ENCODE assay signal across 8 cellular contexts in the genomic region with DNA sequence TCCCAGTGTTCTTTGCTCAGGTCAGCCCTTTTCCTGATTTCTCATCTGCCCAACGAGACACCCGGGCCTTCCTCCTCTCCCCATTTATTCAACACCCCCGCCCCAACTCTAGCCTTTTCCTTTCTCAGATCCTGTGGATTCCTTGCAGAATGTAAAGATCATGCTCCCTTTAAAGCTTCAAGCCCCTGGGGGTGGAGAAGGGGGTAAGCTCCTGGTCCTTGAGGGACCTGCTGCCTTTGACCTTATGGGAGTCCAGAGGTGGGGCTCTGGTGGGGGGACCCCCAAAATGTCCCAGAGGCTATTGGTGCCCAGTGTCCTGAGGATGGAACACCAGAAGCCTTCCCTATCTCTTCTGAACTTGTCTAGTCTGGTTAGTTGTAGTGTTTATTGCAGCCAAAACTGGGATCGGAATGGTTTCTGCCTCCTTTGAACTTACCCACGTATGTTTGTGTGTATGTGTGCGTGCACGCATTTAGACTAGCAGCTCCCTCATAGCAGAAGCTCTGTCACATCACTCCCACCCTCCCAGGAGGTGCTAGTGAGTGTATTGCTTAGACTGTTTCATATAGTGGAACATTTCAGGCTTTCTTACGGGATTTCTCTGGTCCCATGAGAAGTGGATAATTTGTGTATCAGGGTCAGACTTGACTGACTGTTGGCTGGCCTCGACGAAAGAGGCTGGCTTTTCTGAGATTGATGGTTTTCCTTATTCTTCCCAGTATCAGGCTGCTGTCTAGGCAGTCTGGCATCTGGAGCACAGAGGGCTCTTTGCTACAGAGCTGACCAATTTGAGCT. TPM values are rescaled to one million over a fixed set of nuclear protein-coding genes. Genes with fewer than 3 reads are reported as not detected.
DNase-seq lines count a peak whose midpoint lies in the region; ATAC-seq and TF ChIP-seq lines count a peak whose summit lies in the region.

No MANE protein-coding gene starts in this region.

- no peak overlapping the region for H2AFZ ChIP-seq in Karpas-422 (ENCODE audit: low read length)
- no peak overlapping the region for H2AFZ ChIP-seq in mesenchymal stem cell (ENCODE audit: low read depth, low read length)

- H3K4me3 ChIP-seq in AG10803 (ENCODE audit: low read length) = peak overlapping the region; percentile 93
- no peak overlapping the region for H3K4me3 ChIP-seq in Karpas-422 (ENCODE audit: low read length)
- H3K4me3 ChIP-seq in brain microvascular endothelial cell (ENCODE audit: low read depth, low read length) = peak overlapping the region; percentile 70
- peak overlapping the region; percentile 12 to 78 for H3K4me3 ChIP-seq in mesenchymal stem cell (ENCODE audit: insufficient read depth in 1 of 2, low read depth in 1 of 2, low read length in 2 of 2)

- no peaks in the 10 kb centered on the region for H3K79me2 ChIP-seq in Karpas-422 (ENCODE audit: low read length)

- 28% methylated on average over 8 of the region's 10 CpGs for WGBS in mesenchymal stem cell

- no peak overlapping the region for H3K23ac ChIP-seq in mesenchymal stem cell (ENCODE audit: low read length in 2 of 2)

- H2BK12ac ChIP-seq in mesenchymal stem cell (ENCODE audit: low read length in 2 of 2) = no peak overlapping the region

- H2AK5ac ChIP-seq in mesenchymal stem cell (ENCODE audit: low read length, severe bottlenecking) = no peak overlapping the region

- peak; percentile 45 for DNase-seq in AG10803 (ENCODE audit: low read depth)
- peak; percentile 46 for DNase-seq in Karpas-422
- DNase-seq in brain microvascular endothelial cell = no peak
- DNase-seq in mesenchymal stem cell = peak; percentile 62
- no peak for DNase-seq in NCI-H526 (lab: John Stamatoyannopoulos, UW)
- no peak for DNase-seq in cerebellum (ENCODE audit: low spot score)
- no peak for DNase-seq in activated effector memory CD4-positive, alpha-beta T cell treated with anti-CD3 and anti-CD28 coated beads, Interleukin-2, amount 50 U/mL, for 16 hours

- 0 out of 2 replicates have a peak, but pooled peaks cover 5% of the 10 kb centered on the region for H4K20me1 ChIP-seq in Karpas-422 (ENCODE audit: insufficient read depth, low read depth, low read length)

- H3K36me3 ChIP-seq in Karpas-422 (ENCODE audit: insufficient read depth, low read length) (no peaks in the 10 kb centered on the region), brain microvascular endothelial cell (replicated peaks) (peaks cover 9% of the 10 kb centered on the region), mesenchymal stem cell (ENCODE audit: control insufficient read depth in 1 of 2, insufficient read depth in 2 of 2, low read depth in 1 of 2, low read length in 2 of 2) (no peaks in the 10 kb centered on the region)

- no peak overlapping the region for H2BK5ac ChIP-seq in mesenchymal stem cell (ENCODE audit: low read depth, low read length, poor library complexity, severe bottlenecking)

- H3K27ac ChIP-seq in Karpas-422 (ENCODE audit: low read length) (no peak overlapping the region), brain microvascular endothelial cell (no peak overlapping the region), mesenchymal stem cell (ENCODE audit: low read length, poor library complexity, severe bottlenecking) (no peak overlapping the region)

- no peaks in the 10 kb centered on the region for H3K9me2 ChIP-seq in Karpas-422 (replicated peaks; ENCODE audit: insufficient read depth, low read length)

- no peak overlapping the region for H3K18ac ChIP-seq in mesenchymal stem cell (ENCODE audit: low read depth in 1 of 2, low read length in 2 of 2)

- H3K14ac ChIP-seq in mesenchymal stem cell (ENCODE audit: low read length in 2 of 2) = no peak overlapping the region

- H4K91ac ChIP-seq in mesenchymal stem cell (ENCODE audit: low read length) = no peak overlapping the region

- H3K9me3 ChIP-seq in Karpas-422 (ENCODE audit: low read length) = no peaks in the 10 kb centered on the region
- no peaks in the 10 kb centered on the region for H3K9me3 ChIP-seq in mesenchymal stem cell (ENCODE audit: control insufficient read depth, low read length)

- H3K4me2 ChIP-seq in Karpas-422 (ENCODE audit: low read depth, low read length, poor library complexity, severe bottlenecking) = peak overlapping the region; percentile 86
- peak overlapping the region; percentile 55 for H3K4me2 ChIP-seq in mesenchymal stem cell (ENCODE audit: low read length, poor library complexity, severe bottlenecking)

- H3K79me1 ChIP-seq in mesenchymal stem cell (replicated peaks; ENCODE audit: low read length, poor library complexity, severe bottlenecking) = peaks cover 25% of the 10 kb centered on the region

- peak overlapping the region; percentile 64 for H2BK120ac ChIP-seq in mesenchymal stem cell (ENCODE audit: low read depth, low read length)

- H3K4me1 ChIP-seq in Karpas-422 (ENCODE audit: low read length) = peaks cover 21% of the 10 kb centered on the region
- peaks cover 16% of the 10 kb centered on the region for H3K4me1 ChIP-seq in mesenchymal stem cell (ENCODE audit: control insufficient read depth, insufficient read depth, low read depth, low read length)

- ATAC-seq in GM21528 (IDR thresholded peaks at IDR 0.05; ENCODE audit: low FRiP score, unreplicated experiment) = no peak

- H3K9ac ChIP-seq in Karpas-422 (ENCODE audit: low read length) (no peak overlapping the region), mesenchymal stem cell (ENCODE audit: low read length) (peak overlapping the region; percentile 43)

- peak overlapping the region in 1 of 2 experiments; percentile 43 for H3K4ac ChIP-seq in mesenchymal stem cell (ENCODE audit: low read depth in 1 of 2, low read length in 2 of 2)

- H2BK15ac ChIP-seq in mesenchymal stem cell (ENCODE audit: low read depth, poor library complexity, severe bottlenecking) = no peak overlapping the region

- TF ChIP-seq CTCF in AG10803 (conservative IDR thresholded peaks at IDR 0.05; ENCODE audit: low read length) = peak; percentile 27
- peak; percentile 38 for TF ChIP-seq CTCF in brain microvascular endothelial cell (IDR thresholded peaks at IDR 0.05; ENCODE audit: low read depth, low read length, missing control alignments)

- no peaks in the 10 kb centered on the region for H3K27me3 ChIP-seq in Karpas-422 (ENCODE audit: low read length)
- H3K27me3 ChIP-seq in brain microvascular endothelial cell (replicated peaks) = no peaks in the 10 kb centered on the region
- peaks cover 0 to 10% of the 10 kb centered on the region in 2 experiments for H3K27me3 ChIP-seq in mesenchymal stem cell (ENCODE audit: control insufficient read depth in 1 of 2, insufficient read depth in 1 of 2, low read length in 2 of 2)

- H4K8ac ChIP-seq in mesenchymal stem cell (ENCODE audit: low read length) = no peak overlapping the region

- in situ Hi-C loops in brain microvascular endothelial cell (cut with HindIII; ENCODE audit: low pct_ligation_motif_present, low sequenced_read_pairs) = no loop called here

RNA-seq across cellular contexts. Expression of a gene that starts 1.1 kb away (rescaled TPM):
- 2.3 and 3.6 TPM in 2 replicates for total RNA-seq in Karpas-422 (2014; rRNA removed; shearing (Covaris generic); ENCODE audit: low replicate concordance)
- polyA plus RNA-seq in mesenchymal stem cell (2013, experiment 1 of 2) = 86.0 TPM
- 85.7 TPM for polyA plus RNA-seq in mesenchymal stem cell (2013, experiment 2 of 2)
- 11.6 TPM for total RNA-seq in cerebellum

Comparison
In these comparisons a context has a peak if more than half of its experiments do, and no peak if none do; other contexts are left out.
1. DNase-seq: peak in AG10803 (single experiment), Karpas-422 (single experiment) and mesenchymal stem cell (single experiment); none in brain microvascular endothelial cell (single experiment), NCI-H526 (0 of 2), cerebellum (single experiment) and activated effector memory CD4-positive, alpha-beta T cell treated with anti-CD3 and anti-CD28 coated beads, Interleukin-2, amount 50 U/mL, for 16 hours (single experiment).